In genomic region chr2:160934263-160934662, GRCh38 we compare ENCODE assay signal across 19 cellular contexts.
"Had no signal": no experiment of that assay in that cellular context is flagged by ENCODE, and none has a peak within 500 bp of the region (broad histone marks: within the 10 kb centered on the region; RNA-seq: fewer than 3 reads in every experiment).

No MANE protein-coding gene starts in this region.

- H3K27ac Mint-ChIP-seq: activated naive CD4-positive, alpha-beta T cell treated with anti-CD3 and anti-CD28 coated beads, Interleukin-2, amount 50 U/mL, for 72 hours; naive thymus-derived CD8-positive, alpha-beta T cell; T-helper 17 cell had no signal

- H3K4me3 Mint-ChIP-seq: naive thymus-derived CD8-positive, alpha-beta T cell; T-helper 17 cell had no signal

- FAIRE-seq: endothelial cell of umbilical vein, TTC549 had no signal

- H3K36me3 ChIP-seq: cardiac muscle cell, colonic mucosa, gastroesophageal sphincter, upper lobe of right lung had no signal

- ATAC-seq: gastroesophageal sphincter; mucosa of descending colon; naive thymus-derived CD8-positive, alpha-beta T cell; sciatic nerve; T-helper 17 cell; upper lobe of right lung had no signal

- H3K9me3 Mint-ChIP-seq: naive thymus-derived CD8-positive, alpha-beta T cell had no signal

- H3K27ac ChIP-seq: cardiac muscle cell, colonic mucosa, gastroesophageal sphincter, upper lobe of right lung had no signal

- H3K27me3 ChIP-seq: cardiac muscle cell, colonic mucosa, gastroesophageal sphincter, upper lobe of right lung had no signal

- DNase-seq: activated CD4-positive, alpha-beta T cell treated with anti-CD3 and anti-CD28 coated beads, Interleukin-2, amount 50 U/mL, for 1 hour; activated CD4-positive, CD25-positive, alpha-beta regulatory T cell; activated effector memory CD4-positive, alpha-beta T cell treated with Interleukin-2 at 50 U/mL for 16 hours; activated T-cell treated with anti-CD3 and anti-CD28 coated beads, Interleukin-2, amount 50 U/mL, for 1 hour; aorta; colonic mucosa; hippocampal formation; mucosa of descending colon; naive thymus-derived CD8-positive, alpha-beta T cell; stimulated activated CD4-positive, alpha-beta T cell treated with anti-CD3 and anti-CD28 coated beads, Interleukin-2, amount 100 ng/mL, for 24 hours; stimulated activated naive CD4-positive, alpha-beta T cell; T-helper 17 cell; upper lobe of right lung had no signal

- H3K4me3 ChIP-seq: cardiac muscle cell, colonic mucosa, gastroesophageal sphincter, mucosa of descending colon, upper lobe of right lung had no signal

- H3K9me3 ChIP-seq: colonic mucosa, gastroesophageal sphincter, mucosa of descending colon, upper lobe of right lung had no signal

- H3K4me1 ChIP-seq: colonic mucosa, upper lobe of right lung had no signal

- H3K36me3 Mint-ChIP-seq: activated naive CD4-positive, alpha-beta T cell treated with anti-CD3 and anti-CD28 coated beads, Interleukin-2, amount 50 U/mL, for 72 hours; naive thymus-derived CD8-positive, alpha-beta T cell had no signal
